14 cellular contexts compared by ENCODE assay signal in the genomic region with DNA sequence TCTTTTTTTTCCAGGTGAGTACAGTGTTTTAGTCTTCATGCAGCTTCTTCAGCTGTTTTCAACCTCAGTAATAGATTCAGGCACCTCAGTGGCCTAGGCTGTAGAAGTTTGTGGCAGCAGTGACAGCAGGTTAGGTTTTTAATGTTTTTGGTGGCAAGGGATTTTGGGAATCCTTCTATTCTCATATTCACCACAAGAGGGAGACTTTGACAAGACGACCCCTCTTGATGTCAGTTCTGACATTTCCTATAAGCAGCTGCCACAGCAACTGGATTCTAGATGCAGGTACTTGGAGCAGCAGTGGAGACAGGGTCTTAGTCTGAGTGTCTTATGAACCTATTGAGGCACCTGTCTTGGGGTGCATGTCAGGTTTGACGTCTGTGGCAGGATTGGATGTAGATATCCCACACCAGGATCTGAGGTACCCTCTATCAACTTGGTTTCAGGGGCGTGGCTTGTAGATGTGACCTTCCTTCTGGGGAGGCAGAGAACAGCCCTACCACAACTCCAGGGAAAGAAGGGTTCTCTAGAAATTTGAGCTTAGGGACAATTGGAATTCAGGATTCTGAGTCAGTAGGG.
DNase-seq lines count a peak whose midpoint lies in the region; ATAC-seq and TF ChIP-seq lines count a peak whose summit lies in the region.
"Had no signal": no experiment of that assay in that cellular context is flagged by ENCODE, and none has a peak within 500 bp of the region (broad histone marks: within the 10 kb centered on the region; RNA-seq: fewer than 3 reads in every experiment).

No MANE protein-coding gene starts in this region.

- H3K27me3 Mint-ChIP-seq in activated CD8-positive, alpha-beta memory T cell treated with anti-CD3 and anti-CD28 coated beads, Interleukin-2, amount 10 ng/mL, durations not matched to agents 7 days and 5 days, result no peaks in the 10 kb centered on the region
- H3K27me3 Mint-ChIP-seq: activated B cell treated with CpG ODN at 0.5 μM for 24 hours; activated T-helper 17 cell treated with anti-CD3 and anti-CD28 coated beads, Interleukin-2, amount 50 U/mL, for 72 hours had no signal

- H3K4me1 ChIP-seq in SJCRH30 (no peaks in the 10 kb centered on the region), ovary (ENCODE audit: insufficient read depth) (no peaks in the 10 kb centered on the region)

- peaks cover 10% of the 10 kb centered on the region for H3K9me3 Mint-ChIP-seq in activated CD8-positive, alpha-beta memory T cell treated with anti-CD3 and anti-CD28 coated beads, Interleukin-2, amount 10 ng/mL, durations not matched to agents 7 days and 5 days (ENCODE audit: low read depth)

- no peak overlapping the region for H3K27ac Mint-ChIP-seq in activated CD8-positive, alpha-beta memory T cell treated with anti-CD3 and anti-CD28 coated beads, Interleukin-2, amount 10 ng/mL, durations not matched to agents 7 days and 5 days
- H3K27ac Mint-ChIP-seq: activated B cell treated with CpG ODN at 0.5 μM for 24 hours; activated T-helper 17 cell treated with anti-CD3 and anti-CD28 coated beads, Interleukin-2, amount 50 U/mL, for 72 hours had no signal

- TF ChIP-seq EP300 in ovary (IDR thresholded peaks at IDR 0.05), result no peak

- intact Hi-C loops in ovary (cut with DNase I), result no loop called here

- H3K27ac ChIP-seq in SJCRH30, result no peak overlapping the region
- no peak overlapping the region for H3K27ac ChIP-seq in ovary
- H3K27ac ChIP-seq: HL-60 had no signal

- no peaks in the 10 kb centered on the region for H3K36me3 ChIP-seq in SJCRH30
- no peaks in the 10 kb centered on the region for H3K36me3 ChIP-seq in ovary

- no peaks in the 10 kb centered on the region for H3K27me3 ChIP-seq in SJCRH30
- no peaks in the 10 kb centered on the region for H3K27me3 ChIP-seq in ovary

- TF ChIP-seq CTCF in ovary (IDR thresholded peaks at IDR 0.05), result no peak

- no peaks in the 10 kb centered on the region for H3K36me3 Mint-ChIP-seq in activated CD8-positive, alpha-beta memory T cell treated with anti-CD3 and anti-CD28 coated beads, Interleukin-2, amount 10 ng/mL, durations not matched to agents 7 days and 5 days

- 70 to 73% (median 71%) methylated on average over 3 of the region's 3 CpGs for WGBS in ovary, 3 donors

- CTCF ChIA-PET in activated CD8-positive, alpha-beta memory T cell treated with anti-CD3 and anti-CD28 coated beads, Interleukin-2, amount 10 ng/mL, durations not matched to agents 7 days and 5 days (lab: Charles Lee), result no interaction called here

- no peak overlapping the region for H3K4me3 ChIP-seq in Jurkat, Clone E6-1 (ENCODE audit: low read length)
- no peak overlapping the region for H3K4me3 ChIP-seq in SJCRH30
- H3K4me3 ChIP-seq in ovary, result no peak overlapping the region

- no peak for ATAC-seq in GM21619 (IDR thresholded peaks at IDR 0.05; ENCODE audit: unreplicated experiment)
- ATAC-seq in activated CD8-positive, alpha-beta memory T cell treated with anti-CD3 and anti-CD28 coated beads, Interleukin-2, amount 10 ng/mL, durations not matched to agents 7 days and 5 days, result no peak
- ATAC-seq: activated T-helper 17 cell treated with anti-CD3 and anti-CD28 coated beads, Interleukin-2, amount 50 U/mL, for 72 hours had no signal

- DNase-seq in ELR (ENCODE audit: low read depth) (peak; percentile 0), SJCRH30 (peak; percentile 16 to 55), iPS-NIHi7 (ENCODE audit: extremely low spot score) (peak; percentile 49), ovary (no peak), NCI-H1092 (lab: John Stamatoyannopoulos, UW) (no peak)
- DNase-seq in Jurkat, Clone E6-1 (ENCODE audit: low read depth, low spot score), result peak; percentile 29
- no peak for DNase-seq in activated CD8-positive, alpha-beta memory T cell treated with anti-CD3 and anti-CD28 coated beads, Interleukin-2, amount 10 ng/mL, durations not matched to agents 7 days and 5 days
- DNase-seq: activated B cell treated with CpG ODN at 0.5 μM for 24 hours; central memory CD4-positive, alpha-beta T cell; EL; NCI-H510A had no signal

- H3K4me1 Mint-ChIP-seq in activated CD8-positive, alpha-beta memory T cell treated with anti-CD3 and anti-CD28 coated beads, Interleukin-2, amount 10 ng/mL, durations not matched to agents 7 days and 5 days, result no peaks in the 10 kb centered on the region
- H3K4me1 Mint-ChIP-seq: activated B cell treated with CpG ODN at 0.5 μM for 24 hours; activated T-helper 17 cell treated with anti-CD3 and anti-CD28 coated beads, Interleukin-2, amount 50 U/mL, for 72 hours had no signal

- no peak for TF ChIP-seq POLR2A in ovary (IDR thresholded peaks at IDR 0.05)

- H3K4me3 Mint-ChIP-seq in activated CD8-positive, alpha-beta memory T cell treated with anti-CD3 and anti-CD28 coated beads, Interleukin-2, amount 10 ng/mL, durations not matched to agents 7 days and 5 days, result no peak overlapping the region
- H3K4me3 Mint-ChIP-seq: activated B cell treated with CpG ODN at 0.5 μM for 24 hours; activated T-helper 17 cell treated with anti-CD3 and anti-CD28 coated beads, Interleukin-2, amount 50 U/mL, for 72 hours had no signal

- H3K9me3 ChIP-seq in SJCRH30 (replicated peaks) (no peaks in the 10 kb centered on the region), ovary (no peaks in the 10 kb centered on the region)

Comparison
In these comparisons a context has a peak if more than half of its experiments do, and no peak if none do; other contexts are left out.
1. DNase-seq: peak in ELR (single experiment), Jurkat, Clone E6-1 (single experiment), SJCRH30 (2 of 2) and iPS-NIHi7 (single experiment); none in ovary (0 of 5), activated CD8-positive, alpha-beta memory T cell treated with anti-CD3 and anti-CD28 coated beads, Interleukin-2, amount 10 ng/mL, durations not matched to agents 7 days and 5 days (single experiment) and NCI-H1092 (single experiment).